ENCODE assay signal across 11 cellular contexts in genomic region chr1:23594149-23594917, GRCh38. TPM values are rescaled to one million over a fixed set of nuclear protein-coding genes. Genes with fewer than 3 reads are reported as not detected.
DNase-seq lines count a peak whose midpoint lies in the region; ATAC-seq and TF ChIP-seq lines count a peak whose summit lies in the region.
"Had no signal": no experiment of that assay in that cellular context is flagged by ENCODE, and none has a peak within 500 bp of the region (broad histone marks: within the 10 kb centered on the region; RNA-seq: fewer than 3 reads in every experiment).

No MANE protein-coding gene starts in this region.

- peaks cover 92% of the 10 kb centered on the region for H3K4me1 Mint-ChIP-seq in activated CD4-positive, alpha-beta T cell treated with anti-CD3 and anti-CD28 coated beads for 36 hours

- no peaks in the 10 kb centered on the region for H3K79me2 ChIP-seq in PC-3 (ENCODE audit: low read length)

- H3K36me3 Mint-ChIP-seq in activated CD4-positive, alpha-beta T cell treated with anti-CD3 and anti-CD28 coated beads for 36 hours (ENCODE audit: low read depth): no peaks in the 10 kb centered on the region

- POLR2A ChIA-PET in activated CD4-positive, alpha-beta T cell treated with anti-CD3 and anti-CD28 coated beads for 36 hours (lab: Charles Lee): no interaction called here
- POLR2A ChIA-PET in PC-3 (lab: Charles Lee; ENCODE audit: unreplicated experiment): no interaction called here

- no peaks in the 10 kb centered on the region for H4K20me1 ChIP-seq in PC-3 (ENCODE audit: low read length)

- no peak for TF ChIP-seq CTCF in PC-3 (conservative IDR thresholded peaks at IDR 0.05; ENCODE audit: low read depth, low read length)
- no peak for TF ChIP-seq CTCF in breast epithelium (IDR thresholded peaks at IDR 0.05)
- TF ChIP-seq CTCF in spleen (IDR thresholded peaks at IDR 0.05 in 8 of 11, conservative IDR thresholded peaks at IDR 0.05 in 3 of 11): no peak

- H3F3A ChIP-seq in PC-3 (ENCODE audit: low read length, unreplicated experiment): no peaks in the 10 kb centered on the region

- no peaks in the 10 kb centered on the region for H3K9me3 Mint-ChIP-seq in activated CD4-positive, alpha-beta T cell treated with anti-CD3 and anti-CD28 coated beads for 36 hours (ENCODE audit: low read depth)

- no peaks in the 10 kb centered on the region for H3K27me3 Mint-ChIP-seq in activated CD4-positive, alpha-beta T cell treated with anti-CD3 and anti-CD28 coated beads for 36 hours

- H3K4me3 ChIP-seq in PC-3 (ENCODE audit: low read length): no peak overlapping the region
- H3K4me3 ChIP-seq in breast epithelium: no peak overlapping the region
- H3K4me3 ChIP-seq in spleen: no peak overlapping the region
- H3K4me3 ChIP-seq: HAP-1 had no signal

- no peaks in the 10 kb centered on the region for H3K9me2 ChIP-seq in PC-3 (replicated peaks; ENCODE audit: low read length)

- no TSS peak for BruUV-seq in PC-3 (replicated peaks; lab: Mats Ljungman, UMichigan)

- no peaks in the 10 kb centered on the region for H3K36me3 ChIP-seq in PC-3 (ENCODE audit: low read depth, low read length)
- H3K36me3 ChIP-seq in breast epithelium: no peaks in the 10 kb centered on the region
- H3K36me3 ChIP-seq in spleen: no peaks in the 10 kb centered on the region
- H3K36me3 ChIP-seq: HAP-1 had no signal

- H3K4me1 ChIP-seq in PC-3 (ENCODE audit: insufficient read depth, low read length): peaks cover 18% of the 10 kb centered on the region
- H3K4me1 ChIP-seq in breast epithelium: no peaks in the 10 kb centered on the region
- peaks cover 54 to 98% (median 89%) of the 10 kb centered on the region in 6 donors for H3K4me1 ChIP-seq in spleen

- 78 to 98% (median 88%) methylated on average over 3 of the region's 3 CpGs for WGBS in spleen, 5 donors

- ATAC-seq in activated CD4-positive, alpha-beta T cell treated with anti-CD3 and anti-CD28 coated beads for 36 hours: no peak
- no peak for ATAC-seq in PC-3

- H3K9me3 ChIP-seq in PC-3 (ENCODE audit: low read length) (no peaks in the 10 kb centered on the region), breast epithelium (no peaks in the 10 kb centered on the region), spleen (no peaks in the 10 kb centered on the region)
- H3K9me3 ChIP-seq: HAP-1 had no signal

- no peak for TF ChIP-seq POLR2A in breast epithelium (IDR thresholded peaks at IDR 0.05)
- no peak for TF ChIP-seq POLR2A in spleen (IDR thresholded peaks at IDR 0.05)

- peak overlapping the region; percentile 78 for H3K27ac Mint-ChIP-seq in activated CD4-positive, alpha-beta T cell treated with anti-CD3 and anti-CD28 coated beads for 36 hours

- CTCF ChIA-PET in activated CD4-positive, alpha-beta T cell treated with anti-CD3 and anti-CD28 coated beads for 36 hours (lab: Charles Lee): interaction anchor here (0.6 to 1.8 kb wide), 4 partner anchors 21 to 43 kb away, joined by 3 to 7 read pairs (median 6); no protein-coding TSS in a partner anchor
- CTCF ChIA-PET in PC-3 (lab: Charles Lee): no interaction called here

- no peak for DNase-seq in activated CD4-positive, alpha-beta T cell treated with anti-CD3 and anti-CD28 coated beads for 36 hours
- no peak for DNase-seq in activated CD4-positive, alpha-beta T cell treated with anti-CD3 and anti-CD28 coated beads for 1 hour
- DNase-seq in PC-3 (no peak), breast epithelium (ENCODE audit: low spot score in 2 of 2) (no peak), spleen (no peak), HK-2 (ENCODE audit: unreplicated experiment) (no peak), cortex of kidney (lab: John Stamatoyannopoulos, UW) (no peak), NCI-H446 (lab: John Stamatoyannopoulos, UW) (no peak)
- DNase-seq: head of caudate nucleus, SW 1271 had no signal

- H2AFZ ChIP-seq in PC-3 (ENCODE audit: low read length): no peak overlapping the region

- peak overlapping the region; percentile 41 for H3K4me3 Mint-ChIP-seq in activated CD4-positive, alpha-beta T cell treated with anti-CD3 and anti-CD28 coated beads for 36 hours

- intact Hi-C loops in activated CD4-positive, alpha-beta T cell treated with anti-CD3 and anti-CD28 coated beads for 36 hours (cut with DNase I, micrococcal nuclease): loop anchor here in 1 of 2 experiments (5.0 kb wide), 1 partner anchor 37 kb away; the partner anchor contains the start of gene ID3
- intact Hi-C loops in PC-3 (cut with micrococcal nuclease): loop anchor here (5.0 kb wide), 1 partner anchor 37 kb away; the partner anchor contains the start of gene ID3
- intact Hi-C loops in breast epithelium (cut with DNase I; ENCODE audit: low total_unique reads): no loop called here
- intact Hi-C loops in spleen (cut with DNase I; ENCODE audit: low total_unique reads): no loop called here

- H3K9ac ChIP-seq in PC-3 (ENCODE audit: low read length): peak overlapping the region; percentile 32; the same call in 1 of the 2 replicates

- H3K27me3 ChIP-seq in PC-3 (ENCODE audit: low read length): no peaks in the 10 kb centered on the region
- no peaks in the 10 kb centered on the region for H3K27me3 ChIP-seq in breast epithelium
- no peaks in the 10 kb centered on the region for H3K27me3 ChIP-seq in spleen (replicated peaks in 1 of 7)

- H3K27ac ChIP-seq in PC-3 (ENCODE audit: low read length): peak overlapping the region; percentile 82
- peak overlapping the region; percentile 28 to 65 for H3K27ac ChIP-seq in breast epithelium
- peak overlapping the region in 5 of 8 donors; percentile 17 to 87 (median 75) for H3K27ac ChIP-seq in spleen

- peak overlapping the region; percentile 30 for H3K4me2 ChIP-seq in PC-3 (ENCODE audit: low read length)

RNA-seq across cellular contexts. Expression of gene ID3, which starts 35.0 kb away (rescaled TPM):
- 10 to 100 TPM; 42.6 to 43.9 TPM for total RNA-seq in activated CD4-positive, alpha-beta T cell treated with anti-CD3 and anti-CD28 coated beads for 36 hours
- total RNA-seq in PC-3 (2014; rRNA removed): 77.7 and 92.5 TPM in 2 replicates
- 100 to 1,000 TPM in 1 of 3 donors, 10 to 100 TPM in 2; 79.9 to 133 (median 90.9) TPM for total RNA-seq in breast epithelium
- total RNA-seq in spleen: 100 to 1,000 TPM in 1 of 7 donors, 10 to 100 TPM in 6; 49.5 to 122 (median 65.4) TPM
- polyA plus RNA-seq in spleen: 100 to 1,000 TPM in 2 of 3 donors, 10 to 100 TPM in 1; 59.8 to 118 (median 109) TPM
